Comparison of ENCODE assay signal across 27 cellular contexts in the genomic region with DNA sequence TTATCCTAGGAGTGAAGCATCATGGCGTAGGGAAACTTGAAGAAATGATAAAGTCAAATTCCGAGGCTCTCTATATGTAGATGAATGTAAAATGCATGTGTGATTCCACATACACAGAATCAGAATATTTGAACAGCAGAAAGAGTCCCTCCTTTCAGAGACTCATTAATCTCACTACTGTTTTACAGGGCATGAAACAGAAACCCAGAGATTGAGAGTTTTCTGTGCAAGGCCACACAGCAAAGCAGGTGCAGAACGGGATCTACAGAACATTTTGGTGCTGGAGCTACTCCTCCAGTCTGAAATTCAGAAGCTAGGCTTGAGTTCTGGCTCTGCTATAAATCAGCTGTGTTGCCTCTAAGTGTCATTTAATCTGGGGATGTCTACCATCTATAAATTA.
"Had no signal": no experiment of that assay in that cellular context is flagged by ENCODE, and none has a peak within 500 bp of the region (broad histone marks: within the 10 kb centered on the region; RNA-seq: fewer than 3 reads in every experiment).

No MANE protein-coding gene starts in this region.

- DNase-seq: MM.1S, MV-4-11, NCI-H1092, NCI-H1105, NCI-H1417 treated with DMSO at 0.1 percent for 48 hours, NCI-H1436 treated with DMSO at 0.1 percent for 48 hours, NCI-H1694 treated with DMSO at 0.1 percent for 48 hours, NCI-H187 treated with DMSO at 0.1 percent for 48 hours, NCI-H2029, NCI-H2081, NCI-H2171 treated with DMSO at 0.1 percent for 48 hours, NCI-H2227 treated with DMSO at 0.1 percent for 48 hours, NCI-H345, NCI-H446, NCI-H510A treated with DMSO at 0.1 percent for 48 hours, NCI-H524 treated with DMSO at 0.1 percent for 48 hours, NCI-H526 treated with DMSO at 0.1 percent for 48 hours, NCI-H774, Peyer's patch, Right ventricle myocardium superior, RPMI8226, SHP77 treated with DMSO at 0.1 percent for 48 hours, SK-N-SH, SW 1271, T-helper 1 cell had no signal

- H3K4me3 Mint-ChIP-seq: T-helper 1 cell treated with Interleukin-12 subunit alpha and Interleukin-12 subunit beta and Interleukin-4 antibody, amounts not matched to agents 30 μg/mL and 1 μg/mL, for 36 hours had no signal

- H3K27me3 ChIP-seq: Peyer's patch, SJSA1 had no signal

- H3K36me3 ChIP-seq: Peyer's patch, SJSA1 had no signal

- H3K9ac ChIP-seq: SK-N-SH had no signal

- H3K9me3 Mint-ChIP-seq: T-helper 1 cell treated with Interleukin-12 subunit alpha and Interleukin-12 subunit beta and Interleukin-4 antibody, amounts not matched to agents 30 μg/mL and 1 μg/mL, for 36 hours had no signal

- H3K27ac Mint-ChIP-seq: T-helper 1 cell treated with Interleukin-12 subunit alpha and Interleukin-12 subunit beta and Interleukin-4 antibody, amounts not matched to agents 30 μg/mL and 1 μg/mL, for 36 hours had no signal

- H3K9me3 ChIP-seq: Peyer's patch, SK-N-SH had no signal

- H3K27ac ChIP-seq: Peyer's patch, SJSA1 had no signal

- H3K4me3 ChIP-seq: Peyer's patch, SJSA1 had no signal

- H3K4me1 ChIP-seq: Peyer's patch, SJSA1 had no signal

- H3K4me2 ChIP-seq: SK-N-SH had no signal
